Comparison of ENCODE assay signal across 1 cellular context in genomic region chr1:151343587-151343986, GRCh38.
TF ChIP-seq lines count a peak whose summit lies in the region.

No MANE protein-coding gene starts in this region.

TF ChIP-seq in H1, 55 proteins besides CTCF, POLR2A, EP300 and RAD21:
- no peak for TF ChIP-seq SIX5 (IDR thresholded peaks at IDR 0.05; ENCODE audit: low read depth, low read length)
- no peak for TF ChIP-seq TCF12 (IDR thresholded peaks at IDR 0.05; ENCODE audit: low read depth, low read length)
- TF ChIP-seq, protein P1, sequence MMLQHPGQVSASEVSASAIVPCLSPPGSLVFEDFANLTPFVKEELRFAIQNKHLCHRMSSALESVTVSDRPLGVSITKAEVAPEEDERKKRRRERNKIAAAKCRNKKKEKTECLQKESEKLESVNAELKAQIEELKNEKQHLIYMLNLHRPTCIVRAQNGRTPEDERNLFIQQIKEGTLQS (IDR thresholded peaks at IDR 0.05; ENCODE audit: insufficient read depth, low read depth, low read length) = no peak
- 0 out of 2 replicates have a peak, but pooled peaks have one; percentile 63 for TF ChIP-seq POLR2AphosphoS5 (IDR thresholded peaks at IDR 0.05; ENCODE audit: low read depth, low read length)
- TF ChIP-seq FOSL1 (IDR thresholded peaks at IDR 0.05; ENCODE audit: insufficient read depth, low read depth, low read length) = no peak
